Comparison of ENCODE assay signal across 10 cellular contexts in the genomic region with DNA sequence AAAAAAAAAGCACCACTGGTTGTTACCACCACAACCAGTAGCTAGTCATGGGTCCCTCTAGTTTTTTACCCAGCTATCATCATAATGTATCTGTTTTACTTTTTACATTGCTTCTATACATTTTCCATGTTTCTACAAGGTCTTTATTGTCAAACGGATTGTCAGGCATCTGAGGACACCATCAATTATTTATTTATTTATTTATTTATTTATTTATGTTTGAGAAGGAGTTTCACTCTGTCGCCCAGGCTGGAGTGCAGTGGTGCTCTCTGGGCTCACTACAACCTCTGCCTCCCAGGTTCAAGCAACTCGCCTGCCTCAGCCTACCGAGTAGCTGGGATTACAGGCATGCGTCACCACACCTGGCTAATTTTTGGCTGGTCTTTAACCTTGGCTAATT.
"Had no signal": no experiment of that assay in that cellular context is flagged by ENCODE, and none has a peak within 500 bp of the region (broad histone marks: within the 10 kb centered on the region; RNA-seq: fewer than 3 reads in every experiment).

No MANE protein-coding gene starts in this region.

- H3K4me3 ChIP-seq: SJSA1 had no signal

- H3K4me2 ChIP-seq: SK-N-SH had no signal

- H3K27me3 ChIP-seq: Peyer's patch, SJSA1 had no signal

- H3K9me2 ChIP-seq: SK-N-SH had no signal

- H3K9me3 ChIP-seq: Peyer's patch, SJSA1, SK-N-SH had no signal

- DNase-seq: NCI-H1092, NCI-H1105, NCI-H1417 treated with DMSO at 0.1 percent for 48 hours, NCI-H187 treated with DMSO at 0.1 percent for 48 hours, NCI-H2029, Peyer's patch, Right ventricle myocardium superior, SHP77 treated with DMSO at 0.1 percent for 48 hours had no signal

- H3K4me1 ChIP-seq: SJSA1 had no signal

- H3K36me3 ChIP-seq: SJSA1 had no signal

- H3K27ac ChIP-seq: SJSA1 had no signal

- H3K9ac ChIP-seq: SK-N-SH had no signal
